In the genomic region with DNA sequence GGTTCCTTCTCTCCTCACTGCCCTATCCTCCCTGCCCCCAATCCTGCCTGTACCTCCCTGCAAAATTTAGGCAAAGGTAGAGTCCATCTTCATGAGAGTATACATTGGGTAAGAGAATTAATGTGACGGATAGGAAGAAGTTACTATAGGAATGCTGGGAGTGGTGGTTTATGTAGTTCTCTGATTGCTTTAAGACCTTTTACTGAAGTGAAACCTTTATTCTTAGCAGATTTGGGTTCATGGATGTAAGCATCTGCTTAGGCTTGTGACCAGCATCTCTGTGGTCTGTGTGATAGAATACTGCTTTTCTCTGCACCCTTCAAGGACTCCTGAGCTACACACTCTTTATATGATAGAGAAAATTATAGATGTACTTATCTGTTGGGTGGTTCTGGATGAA, we compare ENCODE assay signal across 23 cellular contexts.
"Had no signal": no experiment of that assay in that cellular context is flagged by ENCODE, and none has a peak within 500 bp of the region (broad histone marks: within the 10 kb centered on the region; RNA-seq: fewer than 3 reads in every experiment).

No MANE protein-coding gene starts in this region.

- FAIRE-seq: astrocyte, bronchial epithelial cell, frontal cortex, keratinocyte, urothelium cell line had no signal

- H3K9ac ChIP-seq: parathyroid adenoma had no signal

- H3K36me3 ChIP-seq: spleen, tibial artery had no signal

- H3K79me2 ChIP-seq: parathyroid adenoma had no signal

- H2AFZ ChIP-seq: parathyroid adenoma had no signal

- H3K4me3 ChIP-seq: lung, spleen, tibial artery had no signal

- H3K27me3 ChIP-seq: spleen, tibial artery had no signal

- DNase-seq: activated CD4-positive, alpha-beta memory T cell treated with anti-CD3 and anti-CD28 coated beads, Interleukin-2, amount 10 ng/mL, durations not matched to agents 7 days and 5 days; activated CD4-positive, alpha-beta T cell treated with anti-CD3 and anti-CD28 coated beads for 4 hours; activated effector memory CD4-positive, alpha-beta T cell treated with Interleukin-2 at 50 U/mL for 16 hours; activated naive CD4-positive, alpha-beta T cell treated with anti-CD3 and anti-CD28 coated beads, Interleukin-2, amount 50 U/mL, for 16 hours; activated T-cell treated with anti-CD3 and anti-CD28 coated beads, Interleukin-2, amount 50 U/mL, for 4 hours; effector CD4-positive, alpha-beta T cell; hypothalamus; spleen; stimulated activated CD4-positive, alpha-beta T cell treated with anti-CD3 and anti-CD28 coated beads, Interleukin-4, amount 100 ng/mL, for 4 hours; tibial artery had no signal

- H3K27me3 Mint-ChIP-seq: activated CD4-positive, alpha-beta memory T cell treated with anti-CD3 and anti-CD28 coated beads, Interleukin-2, amount 10 ng/mL, durations not matched to agents 7 days and 5 days had no signal

- H3K9me3 Mint-ChIP-seq: activated CD4-positive, alpha-beta memory T cell treated with anti-CD3 and anti-CD28 coated beads, Interleukin-2, amount 10 ng/mL, durations not matched to agents 7 days and 5 days; activated T-cell treated with anti-CD3 and anti-CD28 coated beads, Interleukin-2, amount 50 U/mL, for 4 hours; stimulated activated memory B cell treated with anti-CD40 and anti-IgM and Interleukin-4, amounts not matched to agents 10 μg/mL and 1 μg/mL and 100 μg/mL, for 72 hours; T-helper 2 cell treated with Interferon-gamma antibody and Interleukin-4, amounts not matched to agents 5 μg/mL and 100 μg/mL, for 36 hours; WTC11 had no signal

- H3K4me1 Mint-ChIP-seq: stimulated activated memory B cell treated with anti-CD40 and anti-IgM and Interleukin-4, amounts not matched to agents 10 μg/mL and 1 μg/mL and 100 μg/mL, for 72 hours had no signal

- ATAC-seq: activated T-cell treated with anti-CD3 and anti-CD28 coated beads, Interleukin-2, amount 50 U/mL, for 4 hours; left lobe of liver; stimulated activated memory B cell treated with anti-CD40 and anti-IgM and Interleukin-4, amounts not matched to agents 10 μg/mL and 1 μg/mL and 100 μg/mL, for 72 hours; WTC11 had no signal

- H3K27ac Mint-ChIP-seq: activated CD4-positive, alpha-beta memory T cell treated with anti-CD3 and anti-CD28 coated beads, Interleukin-2, amount 10 ng/mL, durations not matched to agents 7 days and 5 days; mesothelial cell of epicardium; nephron; stimulated activated memory B cell treated with anti-CD40 and anti-IgM and Interleukin-4, amounts not matched to agents 10 μg/mL and 1 μg/mL and 100 μg/mL, for 72 hours; T-helper 2 cell treated with Interferon-gamma antibody and Interleukin-4, amounts not matched to agents 5 μg/mL and 100 μg/mL, for 36 hours; WTC11 had no signal

- H3K36me3 Mint-ChIP-seq: mesothelial cell of epicardium; stimulated activated memory B cell treated with anti-CD40 and anti-IgM and Interleukin-4, amounts not matched to agents 10 μg/mL and 1 μg/mL and 100 μg/mL, for 72 hours; WTC11 had no signal

- H3K27ac ChIP-seq: parathyroid adenoma, tibial artery had no signal

- H3K4me1 ChIP-seq: parathyroid adenoma had no signal

- H3K4me3 Mint-ChIP-seq: activated CD4-positive, alpha-beta memory T cell treated with anti-CD3 and anti-CD28 coated beads, Interleukin-2, amount 10 ng/mL, durations not matched to agents 7 days and 5 days; activated T-cell treated with anti-CD3 and anti-CD28 coated beads, Interleukin-2, amount 50 U/mL, for 4 hours; mesothelial cell of epicardium; nephron; stimulated activated memory B cell treated with anti-CD40 and anti-IgM and Interleukin-4, amounts not matched to agents 10 μg/mL and 1 μg/mL and 100 μg/mL, for 72 hours; T-helper 2 cell treated with Interferon-gamma antibody and Interleukin-4, amounts not matched to agents 5 μg/mL and 100 μg/mL, for 36 hours; WTC11 had no signal

- H3K9me3 ChIP-seq: tibial artery had no signal
